7 cellular contexts compared by ENCODE assay signal in genomic region chr17:32319548-32319905, GRCh38. TPM values are rescaled to one million over a fixed set of nuclear protein-coding genes. Genes with fewer than 3 reads are reported as not detected.
DNase-seq lines count a peak whose midpoint lies in the region; ATAC-seq and TF ChIP-seq lines count a peak whose summit lies in the region.

No MANE protein-coding gene starts in this region.

- intact Hi-C loops in dorsolateral prefrontal cortex (cut with DNase I), result loop anchor here (1.0 to 2.0 kb wide), 2 partner anchors 65 to 67 kb away; no protein-coding TSS in a partner anchor

- no peaks in the 10 kb centered on the region for H3K27me3 ChIP-seq in dorsolateral prefrontal cortex

- ATAC-seq in HG02763 (IDR thresholded peaks at IDR 0.05; ENCODE audit: unreplicated experiment), result peak; percentile 68

- H3K4me3 ChIP-seq in GM12865 (ENCODE audit: low read depth, low read length) (no peak overlapping the region), dorsolateral prefrontal cortex (peak overlapping the region in 9 of 59 donors; percentile 0 to 37 (median 21))

- TF ChIP-seq CTCF in GM12865 (IDR thresholded peaks at IDR 0.05; ENCODE audit: insufficient read depth, low read depth, low read length, missing control alignments), result peak; percentile 98
- TF ChIP-seq CTCF in dorsolateral prefrontal cortex (IDR thresholded peaks at IDR 0.05 in 54 of 56, conservative IDR thresholded peaks at IDR 0.05 in 2 of 56; ENCODE audit: low read depth in 1 of 56, partially characterized antibody in 56 of 56), result peak; percentile 58 to 97 (median 93)

- DNase-seq in GM12865 (ENCODE audit: low read depth) (peak; percentile 77), NCI-H526 treated with DMSO at 0.1 percent for 48 hours (lab: John Stamatoyannopoulos, UW) (peak; percentile 24), dorsolateral prefrontal cortex (peak; percentile 67 to 85 (median 76)), medulla oblongata (ENCODE audit: extremely low spot score) (peak; percentile 79)
- peak; percentile 71 to 75 for DNase-seq in activated CD4-positive, alpha-beta T cell treated with anti-CD3 and anti-CD28 coated beads, Interleukin-2, amount 50 U/mL, for 4 hours
- DNase-seq in stimulated activated CD8-positive, alpha-beta memory T cell treated with anti-CD3 and anti-CD28 coated beads, Interleukin-2, amount 100 ng/mL, for 48 hours (ENCODE audit: low read depth in 2 of 2), result peak; percentile 57 to 75

- no peak overlapping the region for H3K27ac ChIP-seq in dorsolateral prefrontal cortex

RNA-seq across cellular contexts. Expression of gene C17orf75, which starts 22.4 kb away (rescaled TPM):
- total RNA-seq in dorsolateral prefrontal cortex, result 10 to 100 TPM; 13.8 to 48.9 (median 32.4) TPM

RNA-seq across cellular contexts. Expression of gene ZNF207, which starts 30.4 kb away (rescaled TPM):
- 100 to 1,000 TPM; 116 to 206 (median 155) TPM for total RNA-seq in dorsolateral prefrontal cortex

RNA-seq across cellular contexts. Expression of gene RHBDL3, which starts 53.9 kb away (rescaled TPM):
- total RNA-seq in dorsolateral prefrontal cortex, result 10 to 100 TPM; 23.1 to 78.5 (median 45.3) TPM

Comparison
In these comparisons a context has a peak if more than half of its experiments do, and no peak if none do; other contexts are left out.
1. DNase-seq: peak in every context shown above with its lines; median percentile 79 in medulla oblongata; 77 in GM12865; 76 in dorsolateral prefrontal cortex; 73 in activated CD4-positive, alpha-beta T cell treated with anti-CD3 and anti-CD28 coated beads, Interleukin-2, amount 50 U/mL, for 4 hours; 66 in stimulated activated CD8-positive, alpha-beta memory T cell treated with anti-CD3 and anti-CD28 coated beads, Interleukin-2, amount 100 ng/mL, for 48 hours; 24 in NCI-H526 treated with DMSO at 0.1 percent for 48 hours.